ENCODE assay signal across 8 cellular contexts in genomic region chr6:4133941-4134838, GRCh38. TPM values are rescaled to one million over a fixed set of nuclear protein-coding genes. Genes with fewer than 3 reads are reported as not detected.
A peak's percentile ranks its signal among the peaks of the same experiment; 100 is the strongest.
DNase-seq lines count a peak whose midpoint lies in the region; ATAC-seq, FAIRE-seq and TF ChIP-seq lines count a peak whose summit lies in the region.

No MANE protein-coding gene starts in this region.

- peaks cover 10% of the 10 kb centered on the region for H3K36me3 Mint-ChIP-seq in IgD-negative memory B cell

- H3K4me3 Mint-ChIP-seq in IgD-negative memory B cell: peak overlapping the region; percentile 84 to 97 (median 92)

- H3K4me1 ChIP-seq in BLaER1 treated with 17β-estradiol and CSF1 and Interleukin-3, amounts not matched to agents 10 nM and 100 nM: peaks cover 17 to 35% (median 22%) of the 10 kb centered on the region in 10 experiments
- H3K4me1 ChIP-seq in foreskin keratinocyte: no peaks in the 10 kb centered on the region
- H3K4me1 ChIP-seq in pancreas: peaks cover 10 to 24% (median 14%) of the 10 kb centered on the region in 3 donors

- WGBS in pancreas, 2 donors: 6 to 7% methylated on average over 13 of the region's 13 CpGs

- H4K20me1 ChIP-seq in BLaER1 treated with 17β-estradiol and CSF1 and Interleukin-3, amounts not matched to agents 10 nM and 100 nM: peaks cover 0 to 4% (median 0%) of the 10 kb centered on the region in 11 experiments; a peak in 2 of 22 replicates

- H3K9me3 Mint-ChIP-seq in IgD-negative memory B cell: no peaks in the 10 kb centered on the region

- H3K9ac ChIP-seq in BLaER1 treated with 17β-estradiol and CSF1 and Interleukin-3, amounts not matched to agents 10 nM and 100 nM: peak overlapping the region; percentile 76 to 90 (median 85)

- H3K4me2 ChIP-seq in BLaER1 treated with 17β-estradiol and CSF1 and Interleukin-3, amounts not matched to agents 10 nM and 100 nM: peak overlapping the region; percentile 74 to 91 (median 83)

- H3K27me3 Mint-ChIP-seq in IgD-negative memory B cell: no peaks in the 10 kb centered on the region

- H3K27ac ChIP-seq in BLaER1 treated with 17β-estradiol and CSF1 and Interleukin-3, amounts not matched to agents 10 nM and 100 nM: peak overlapping the region in 9 of 11 experiments; percentile 66 to 87 (median 80); a peak in 19 of 22 replicates
- H3K27ac ChIP-seq in foreskin keratinocyte (peak overlapping the region; percentile 51), pancreas (peak overlapping the region; percentile 78 to 93 (median 84))

- peak overlapping the region; percentile 66 to 94 (median 80) for H3K4me3 ChIP-seq in BLaER1 treated with 17β-estradiol and CSF1 and Interleukin-3, amounts not matched to agents 10 nM and 100 nM
- peak overlapping the region; percentile 49 to 71 (median 56) for H3K4me3 ChIP-seq in pancreas

- peaks cover 23 to 30% (median 26%) of the 10 kb centered on the region in 3 donors for H3K4me1 Mint-ChIP-seq in IgD-negative memory B cell

- H3K27me3 ChIP-seq in BLaER1 treated with 17β-estradiol and CSF1 and Interleukin-3, amounts not matched to agents 10 nM and 100 nM: no peaks in the 10 kb centered on the region
- H3K27me3 ChIP-seq in foreskin keratinocyte (no peaks in the 10 kb centered on the region), pancreas (no peaks in the 10 kb centered on the region)

- no peak for TF ChIP-seq CTCF in foreskin keratinocyte (conservative IDR thresholded peaks at IDR 0.05)
- no peak for TF ChIP-seq CTCF in pancreas (IDR thresholded peaks at IDR 0.05)

- H3K27ac Mint-ChIP-seq in IgD-negative memory B cell: peak overlapping the region in 2 of 3 donors; percentile 74 to 82

- no peak for FAIRE-seq in pancreas (lab: Jason Lieb, UNC)

- peaks cover 31 to 41% (median 38%) of the 10 kb centered on the region in 11 experiments for H3K36me3 ChIP-seq in BLaER1 treated with 17β-estradiol and CSF1 and Interleukin-3, amounts not matched to agents 10 nM and 100 nM
- H3K36me3 ChIP-seq in pancreas: peaks cover 0 to 13% (median 0%) of the 10 kb centered on the region in 3 donors

- peak; percentile 9 for DNase-seq in activated T-cell treated with anti-CD3 and anti-CD28 coated beads for 4 hours
- peak in 1 of 2 donors; percentile 15 for DNase-seq in foreskin keratinocyte
- peak in 5 of 6 donors; percentile 25 to 62 (median 56) for DNase-seq in pancreas
- DNase-seq in T-helper 9 cell: no peak

- no peak for ATAC-seq in foreskin keratinocyte
- peak in 3 of 4 donors; percentile 1 to 4 (median 3) for ATAC-seq in pancreas
- no peak for ATAC-seq in GM18517 (IDR thresholded peaks at IDR 0.05; ENCODE audit: unreplicated experiment)
- ATAC-seq in HG03457 (IDR thresholded peaks at IDR 0.05; ENCODE audit: unreplicated experiment): no peak

- intact Hi-C loops in pancreas (cut with DNase I): no loop called here

- peaks cover 0 to 12% (median 8%) of the 10 kb centered on the region in 11 experiments; a peak in 11 of 22 replicates for H3K9me3 ChIP-seq in BLaER1 treated with 17β-estradiol and CSF1 and Interleukin-3, amounts not matched to agents 10 nM and 100 nM (replicated peaks in 1 of 11)
- no peaks in the 10 kb centered on the region for H3K9me3 ChIP-seq in pancreas

RNA-seq across cellular contexts. Expression of gene ECI2, which starts 1.2 kb away (rescaled TPM):
- polyA plus RNA-seq in IgD-negative memory B cell (37.0 TPM), foreskin keratinocyte (54.9 and 65.8 TPM in 2 replicates), pancreas (10 to 100 TPM; 26.8 to 54.5 TPM)
- total RNA-seq in foreskin keratinocyte (59.6 and 63.4 TPM in 2 replicates), pancreas (10 to 100 TPM; 34.2 to 79.6 (median 55.4) TPM)

RNA-seq across cellular contexts. Expression of gene FAM217A, which starts 55.3 kb away (rescaled TPM):
- not detected for polyA plus RNA-seq in IgD-negative memory B cell
- not detected in 2 replicates for total RNA-seq in foreskin keratinocyte
- not detected in 2 replicates for polyA plus RNA-seq in foreskin keratinocyte
- total RNA-seq in pancreas: 1 to 10 TPM in 1 of 6 donors, under 1 TPM in 4, not detected in 1; 0.09 to 1.3 (median 0.32) TPM
- 1 to 10 TPM in 1 of 2 donors, under 1 TPM in 1; 0.76 to 1.2 TPM for polyA plus RNA-seq in pancreas

Comparison
In these comparisons a context has a peak if more than half of its experiments do, and no peak if none do; other contexts are left out.
1. ATAC-seq: peak in pancreas (3 of 4); none in foreskin keratinocyte (single experiment), GM18517 (single experiment) and HG03457 (single experiment).
2. Peak in every context shown above with its lines, with median percentiles within 50 percentile points of each other: H3K27ac ChIP-seq.